ENCODE assay signal across 16 cellular contexts in the genomic region with DNA sequence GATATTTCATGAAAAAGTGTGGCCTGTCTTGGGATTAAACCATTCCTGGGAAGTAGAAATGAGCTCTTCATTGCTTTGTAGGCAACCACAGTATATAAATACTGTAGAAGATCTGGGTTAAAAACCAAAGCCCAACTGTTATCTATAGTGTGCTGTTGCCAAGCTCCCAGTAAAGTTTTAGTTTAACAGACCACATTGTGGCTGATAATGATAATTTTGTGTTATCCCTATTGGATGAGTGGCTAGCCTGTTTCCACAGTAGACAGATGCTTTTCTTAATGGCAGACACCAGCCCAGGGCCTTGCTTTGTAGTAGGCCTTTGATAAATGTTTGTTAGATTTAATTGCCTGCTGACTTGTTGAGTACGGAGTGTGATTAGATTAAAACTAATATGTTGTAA.
"Had no signal": no experiment of that assay in that cellular context is flagged by ENCODE, and none has a peak within 500 bp of the region (broad histone marks: within the 10 kb centered on the region; RNA-seq: fewer than 3 reads in every experiment).

No MANE protein-coding gene starts in this region.

- H3K9me3 Mint-ChIP-seq: activated naive CD4-positive, alpha-beta T cell treated with anti-CD3 and anti-CD28 coated beads, Interleukin-2, amount 50 U/mL, for 24 hours; immature natural killer cell; natural killer cell had no signal

- H3K4me3 Mint-ChIP-seq: activated naive CD4-positive, alpha-beta T cell treated with anti-CD3 and anti-CD28 coated beads, Interleukin-2, amount 50 U/mL, for 24 hours; immature natural killer cell; memory B cell; natural killer cell had no signal

- H3K4me1 Mint-ChIP-seq: activated naive CD4-positive, alpha-beta T cell treated with anti-CD3 and anti-CD28 coated beads, Interleukin-2, amount 50 U/mL, for 24 hours; immature natural killer cell; natural killer cell had no signal

- FAIRE-seq: pancreas had no signal

- H3K36me3 Mint-ChIP-seq: activated naive CD4-positive, alpha-beta T cell treated with anti-CD3 and anti-CD28 coated beads, Interleukin-2, amount 50 U/mL, for 24 hours; immature natural killer cell; natural killer cell had no signal

- ATAC-seq: left ventricle myocardium superior; natural killer cell; stimulated activated naive CD8-positive, alpha-beta T cell treated with anti-CD3 and anti-CD28 coated beads, Interleukin-15, Interleukin-2, amounts not matched to agents 100 U/mL and 50 U/mL, for 24 hours had no signal

- DNase-seq: activated CD4-positive, alpha-beta T cell treated with anti-CD3 and anti-CD28 coated beads, Interleukin-2, amount 50 U/mL, for 1 hour; activated CD4-positive, CD25-positive, alpha-beta regulatory T cell treated with anti-CD3 and anti-CD28 coated beads, Interleukin-2, amount 50 U/mL, for 72 hours; activated gamma-delta T cell; amniotic stem cell; immature natural killer cell; left ventricle myocardium superior; natural killer cell; pancreas; stimulated activated naive CD8-positive, alpha-beta T cell treated with anti-CD3 and anti-CD28 coated beads, Interleukin-15, Interleukin-2, amounts not matched to agents 100 U/mL and 50 U/mL, for 24 hours; substantia nigra; T1000; tibial artery had no signal

- H3K27ac Mint-ChIP-seq: activated naive CD4-positive, alpha-beta T cell treated with anti-CD3 and anti-CD28 coated beads, Interleukin-2, amount 50 U/mL, for 24 hours; immature natural killer cell; memory B cell; natural killer cell had no signal

- H3K4me3 ChIP-seq: breast epithelium, coronary artery, pancreas, tibial artery had no signal
